ENCODE assay signal across 13 cellular contexts in genomic region chr14:51431033-51431709, GRCh38.
DNase-seq lines count a peak whose midpoint lies in the region; ATAC-seq and TF ChIP-seq lines count a peak whose summit lies in the region.
"Had no signal": no experiment of that assay in that cellular context is flagged by ENCODE, and none has a peak within 500 bp of the region (broad histone marks: within the 10 kb centered on the region; RNA-seq: fewer than 3 reads in every experiment).

No MANE protein-coding gene starts in this region.

- WGBS in mammary epithelial cell (ENCODE audit: low coverage, missing lambda C conversion rate) = 36% methylated on average over 3 of the region's 3 CpGs
- 37 to 42% methylated on average over 3 of the region's 3 CpGs for WGBS in tibial nerve, 2 donors

- no peak for TF ChIP-seq EP300 in tibial nerve (IDR thresholded peaks at IDR 0.05)

- no peak overlapping the region for H3K9ac ChIP-seq in mammary epithelial cell (ENCODE audit: insufficient read depth, low read length)

- in situ Hi-C loops in mammary epithelial cell (cut with MboI; ENCODE audit: low sequenced_read_pairs in 2 of 2) = no loop called here

- H3K27me3 ChIP-seq in mammary epithelial cell (ENCODE audit: insufficient read depth, low read length) (no peaks in the 10 kb centered on the region), tibial nerve (no peaks in the 10 kb centered on the region)

- CTCF ChIA-PET in mammary epithelial cell (lab: Charles Lee; ENCODE audit: low non-redundant PET) = no interaction called here

- peak overlapping the region; percentile 81 for H3K4me2 ChIP-seq in mammary epithelial cell (ENCODE audit: insufficient read depth, low read depth, low read length)
- H3K4me2 ChIP-seq: A549 had no signal

- no peaks in the 10 kb centered on the region for H3K36me3 ChIP-seq in mammary epithelial cell (ENCODE audit: insufficient read depth, low read length)
- H3K36me3 ChIP-seq in tibial nerve = no peaks in the 10 kb centered on the region

- no TSS peak for BruUV-seq in mammary epithelial cell (replicated peaks; lab: Mats Ljungman, UMichigan)

- intact Hi-C loops in left ventricle myocardium superior (cut with micrococcal nuclease) (no loop called here), left cardiac atrium (cut with DNase I) (no loop called here), mammary epithelial cell (cut with micrococcal nuclease) (loop anchor here (2.0 kb wide), 1 partner anchor 58 kb away; no protein-coding TSS in a partner anchor)

- H2AFZ ChIP-seq in mammary epithelial cell (ENCODE audit: low read depth, low read length) = peak overlapping the region; percentile 60

- TF ChIP-seq CTCF in mammary epithelial cell (conservative IDR thresholded peaks at IDR 0.05 in 1 of 2, IDR thresholded peaks at IDR 0.05 in 1 of 2; ENCODE audit: extremely low read depth in 1 of 2, insufficient read depth in 1 of 2, low read depth in 1 of 2, low read length in 2 of 2) = no peak
- no peak for TF ChIP-seq CTCF in tibial nerve (IDR thresholded peaks at IDR 0.05)

- H3K79me2 ChIP-seq in mammary epithelial cell (ENCODE audit: insufficient read depth, low read length) = no peaks in the 10 kb centered on the region

- dilution Hi-C loops in mammary epithelial cell (cut with HindIII; ENCODE audit: low sequenced_read_pairs) = no loop called here

- DNase-seq in left ventricle myocardium superior = no peak
- DNase-seq in left cardiac atrium = no peak
- DNase-seq in mammary epithelial cell = no peak
- no peak for DNase-seq in tibial nerve (ENCODE audit: low spot score in 2 of 2)
- DNase-seq in RKO (ENCODE audit: low spot score) = no peak
- DNase-seq in substantia nigra (lab: John Stamatoyannopoulos, UW) = no peak
- DNase-seq: PC-3; stimulated activated CD4-positive, alpha-beta T cell treated with anti-CD3 and anti-CD28 coated beads, Interleukin-12 subunit alpha, Interleukin-12 subunit beta, amount 100 ng/mL, for 4 hours had no signal

- H3K27ac ChIP-seq in mammary epithelial cell (ENCODE audit: insufficient read depth, low read depth, low read length) (no peak overlapping the region), tibial nerve (peak overlapping the region; percentile 31 to 91 (median 56)), substantia nigra (ENCODE audit: low read depth, low read length, poor library complexity, severe bottlenecking) (no peak overlapping the region)
- H3K27ac ChIP-seq: A549, VCaP had no signal

- H3K9me3 ChIP-seq in mammary epithelial cell (replicated peaks; ENCODE audit: insufficient read depth, low read length) (no peaks in the 10 kb centered on the region), tibial nerve (no peaks in the 10 kb centered on the region)
- H3K9me3 ChIP-seq: A549 had no signal

- ATAC-seq in left ventricle myocardium superior (peak; percentile 57), left cardiac atrium (no peak), HG02970 (IDR thresholded peaks at IDR 0.05; ENCODE audit: low FRiP score, unreplicated experiment) (peak; percentile 50), GM21360 (IDR thresholded peaks at IDR 0.05; ENCODE audit: unreplicated experiment) (no peak)
- ATAC-seq: A549; stimulated activated effector memory CD8-positive, alpha-beta T cell treated with anti-CD3 and anti-CD28 coated beads, Interleukin-12 subunit alpha, Interleukin-12 subunit beta, amount 100 ng/mL, for 72 hours had no signal

- TF ChIP-seq POLR2A in tibial nerve (IDR thresholded peaks at IDR 0.05) = no peak

- no peak overlapping the region for H3K4me3 ChIP-seq in mammary epithelial cell (replicated peaks in 1 of 3; ENCODE audit: insufficient read depth in 1 of 3, low read depth in 2 of 3, low read length in 3 of 3)
- H3K4me3 ChIP-seq in tibial nerve = peak overlapping the region in 1 of 4 donors; percentile 11
- H3K4me3 ChIP-seq: A549 had no signal

- peaks cover 23% of the 10 kb centered on the region for H3K4me1 ChIP-seq in mammary epithelial cell (ENCODE audit: insufficient read depth, low read length)
- H3K4me1 ChIP-seq in tibial nerve = peaks cover 0 to 35% (median 7%) of the 10 kb centered on the region in 4 donors

- no peaks in the 10 kb centered on the region for H4K20me1 ChIP-seq in mammary epithelial cell (ENCODE audit: insufficient read depth, low read length)

Comparison
In these comparisons a context has a peak if more than half of its experiments do, and no peak if none do; other contexts are left out.
1. ATAC-seq: peak in left ventricle myocardium superior (single experiment) and HG02970 (single experiment); none in left cardiac atrium (0 of 2) and GM21360 (single experiment).
2. H3K27ac ChIP-seq: peak in tibial nerve (4 of 4); none in mammary epithelial cell (single experiment) and substantia nigra (single experiment).